Comparison of ENCODE assay signal across 20 cellular contexts in the genomic region with DNA sequence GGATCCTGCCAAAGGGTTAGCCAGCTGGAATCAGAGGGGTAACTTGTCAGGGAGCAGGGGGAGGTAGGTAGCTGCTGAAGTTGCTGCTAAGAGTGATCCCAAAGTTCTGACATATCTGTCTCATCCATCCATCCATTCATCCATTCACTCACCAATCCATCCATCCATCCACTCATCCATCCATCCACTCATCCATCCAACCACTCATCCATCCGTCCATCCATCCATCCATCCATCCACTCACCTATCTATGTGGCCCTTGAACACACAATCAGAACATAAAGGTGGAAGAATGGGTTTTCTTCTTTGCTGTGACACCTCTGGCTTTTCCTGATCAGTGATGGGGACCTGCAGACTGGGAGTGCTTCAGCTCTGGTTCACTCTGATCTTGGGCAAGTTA. TPM values are rescaled to one million over a fixed set of nuclear protein-coding genes. Genes with fewer than 3 reads are reported as not detected.
"Had no signal": no experiment of that assay in that cellular context is flagged by ENCODE, and none has a peak within 500 bp of the region (broad histone marks: within the 10 kb centered on the region; RNA-seq: fewer than 3 reads in every experiment).

No MANE protein-coding gene starts in this region.

- FAIRE-seq: TTC549 had no signal

- H3K27ac Mint-ChIP-seq: activated CD4-positive, alpha-beta memory T cell treated with anti-CD3 and anti-CD28 coated beads, Interleukin-2, amount 10 ng/mL, durations not matched to agents 7 days and 5 days; activated CD4-positive, alpha-beta T cell treated with anti-CD3 and anti-CD28 coated beads, Interleukin-2, amount 10 ng/mL, durations not matched to agents 7 days and 5 days; activated naive CD8-positive, alpha-beta T cell treated with anti-CD3 and anti-CD28 coated beads for 36 hours; activated T-helper 2 cell treated with anti-CD3 and anti-CD28 coated beads, Interferon-gamma antibody, Interleukin-2, Interleukin-4, amounts not matched to agents 10 μg/mL and 5 μg/mL and 100 μg/mL, durations not matched to agents 14 hours and 24 hours and 36 hours; T-helper 1 cell treated with Interleukin-12 subunit alpha and Interleukin-12 subunit beta and Interleukin-4 antibody, amounts not matched to agents 30 μg/mL and 1 μg/mL, for 36 hours had no signal

- DNase-seq: activated B cell treated with CpG ODN at 0.5 μM for 24 hours; activated CD4-positive, alpha-beta T cell treated with anti-CD3 and anti-CD28 coated beads for 1 hour; NCI-H1105; NCI-H1694 treated with DMSO at 0.1 percent for 48 hours; NCI-H2029 treated with DMSO at 0.1 percent for 48 hours; NCI-H510A; SHP77 treated with DMSO at 0.1 percent for 48 hours; T1000 had no signal

- H3K27me3 Mint-ChIP-seq: activated B cell treated with CpG ODN at 0.5 μM for 24 hours had no signal

- H3K36me3 ChIP-seq: brain microvascular endothelial cell, cardiac muscle cell had no signal

- H3K27me3 ChIP-seq: brain microvascular endothelial cell had no signal

- H3K27ac ChIP-seq: brain microvascular endothelial cell, cardiac muscle cell had no signal

- H3K4me3 Mint-ChIP-seq: activated B cell treated with CpG ODN at 0.5 μM for 24 hours; activated CD4-positive, alpha-beta memory T cell treated with anti-CD3 and anti-CD28 coated beads, Interleukin-2, amount 10 ng/mL, durations not matched to agents 7 days and 5 days; activated CD4-positive, alpha-beta T cell treated with anti-CD3 and anti-CD28 coated beads, Interleukin-2, amount 10 ng/mL, durations not matched to agents 7 days and 5 days; activated naive CD4-positive, alpha-beta T cell treated with anti-CD3 and anti-CD28 coated beads, Interleukin-2, amount 10 ng/mL, durations not matched to agents 7 days and 5 days; activated naive CD8-positive, alpha-beta T cell treated with anti-CD3 and anti-CD28 coated beads for 36 hours; T-helper 1 cell treated with Interleukin-12 subunit alpha and Interleukin-12 subunit beta and Interleukin-4 antibody, amounts not matched to agents 30 μg/mL and 1 μg/mL, for 36 hours had no signal

- H3K9me3 Mint-ChIP-seq: activated T-helper 2 cell treated with anti-CD3 and anti-CD28 coated beads, Interferon-gamma antibody, Interleukin-2, Interleukin-4, amounts not matched to agents 10 μg/mL and 5 μg/mL and 100 μg/mL, durations not matched to agents 14 hours and 24 hours and 36 hours had no signal

- H3K4me3 ChIP-seq: cardiac muscle cell had no signal

RNA-seq across cellular contexts. Expression of gene C5orf52, which starts 3.0 kb away (rescaled TPM):
- total RNA-seq: activated B cell treated with CpG ODN at 0.5 μM for 24 hours; activated CD4-positive, alpha-beta memory T cell treated with anti-CD3 and anti-CD28 coated beads, Interleukin-2, amount 10 ng/mL, durations not matched to agents 7 days and 5 days; activated CD4-positive, alpha-beta T cell treated with anti-CD3 and anti-CD28 coated beads, Interleukin-2, amount 10 ng/mL, durations not matched to agents 7 days and 5 days; activated CD8-positive, alpha-beta memory T cell treated with anti-CD3 and anti-CD28 coated beads for 36 hours; activated naive CD8-positive, alpha-beta T cell treated with anti-CD3 and anti-CD28 coated beads for 36 hours; activated T-helper 2 cell treated with anti-CD3 and anti-CD28 coated beads, Interferon-gamma antibody, Interleukin-2, Interleukin-4, amounts not matched to agents 10 μg/mL and 5 μg/mL and 100 μg/mL, durations not matched to agents 14 hours and 24 hours and 36 hours; cardiac muscle cell; SK-MEL-5 had no signal
- polyA plus RNA-seq: adipose tissue, cardiac muscle cell had no signal

RNA-seq across cellular contexts. Expression of gene SOX30, which starts 16.1 kb away (rescaled TPM):
- total RNA-seq: activated naive CD8-positive, alpha-beta T cell treated with anti-CD3 and anti-CD28 coated beads for 36 hours; cardiac muscle cell; SK-MEL-5 had no signal
- polyA plus RNA-seq: cardiac muscle cell had no signal
